Comparison of ENCODE assay signal across 8 cellular contexts in the genomic region with DNA sequence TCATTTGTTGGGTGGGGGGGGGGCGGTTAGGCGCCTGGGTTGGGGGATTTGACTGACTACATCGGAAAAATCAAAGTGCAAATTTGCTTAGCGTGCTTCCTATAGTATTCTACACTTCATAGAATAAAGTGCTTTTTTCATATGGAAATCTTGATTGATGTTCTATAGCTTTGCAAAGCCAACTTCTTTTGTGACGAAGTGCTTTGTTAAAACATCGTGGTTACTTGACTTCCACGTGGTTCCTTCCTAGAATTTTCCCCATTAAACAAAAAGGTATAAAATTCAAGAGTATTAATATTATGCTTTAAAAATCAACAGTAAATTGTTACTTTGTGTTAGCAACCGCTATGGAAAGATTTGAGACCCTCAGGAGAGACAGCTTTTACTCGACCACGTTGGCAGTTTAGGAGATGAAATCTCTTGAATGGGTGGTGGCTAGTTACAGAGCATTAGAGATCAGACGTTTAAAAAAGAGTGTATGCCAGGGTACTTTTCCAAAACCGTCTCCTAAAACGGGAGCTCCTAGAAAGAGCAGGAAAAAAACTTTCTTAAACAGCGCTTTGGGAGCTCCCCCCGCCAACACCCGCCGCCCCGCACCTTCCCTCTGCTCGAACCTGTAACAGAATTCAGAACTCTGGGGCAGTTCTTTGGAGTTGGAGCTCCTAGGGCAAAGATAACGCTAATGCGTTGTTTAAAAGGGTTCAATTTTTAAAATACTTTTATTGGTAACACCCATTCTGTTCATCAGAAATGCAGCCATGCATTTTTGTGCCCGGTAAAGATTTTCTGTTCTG. TPM values are rescaled to one million over a fixed set of nuclear protein-coding genes. Genes with fewer than 3 reads are reported as not detected.
DNase-seq lines count a peak whose midpoint lies in the region; ATAC-seq and TF ChIP-seq lines count a peak whose summit lies in the region.

No MANE protein-coding gene starts in this region.

- TF ChIP-seq POLR2A in gastrocnemius medialis (IDR thresholded peaks at IDR 0.05) = no peak

- H3K9me3 Mint-ChIP-seq in activated CD8-positive, alpha-beta T cell treated with anti-CD3 and anti-CD28 coated beads, Interleukin-2, amount 10 ng/mL, durations not matched to agents 7 days and 5 days (ENCODE audit: insufficient read depth) = no peaks in the 10 kb centered on the region

- H3K4me1 ChIP-seq in left ventricle myocardium inferior = peaks cover 67% of the 10 kb centered on the region
- H3K4me1 ChIP-seq in gastrocnemius medialis = peaks cover 7 to 13% of the 10 kb centered on the region in 2 donors

- H3K4me3 ChIP-seq in H7 (ENCODE audit: insufficient read depth, low read depth, low read length) (peak overlapping the region; percentile 81), left ventricle myocardium inferior (peak overlapping the region; percentile 80), gastrocnemius medialis (peak overlapping the region; percentile 58 to 74 (median 64))

- peaks cover 25% of the 10 kb centered on the region for H3K27me3 Mint-ChIP-seq in activated CD8-positive, alpha-beta T cell treated with anti-CD3 and anti-CD28 coated beads, Interleukin-2, amount 10 ng/mL, durations not matched to agents 7 days and 5 days (ENCODE audit: low read depth)

- H3K27ac Mint-ChIP-seq in activated CD8-positive, alpha-beta T cell treated with anti-CD3 and anti-CD28 coated beads, Interleukin-2, amount 10 ng/mL, durations not matched to agents 7 days and 5 days = no peak overlapping the region

- ATAC-seq in activated CD8-positive, alpha-beta T cell treated with anti-CD3 and anti-CD28 coated beads, Interleukin-2, amount 10 ng/mL, durations not matched to agents 7 days and 5 days = no peak
- ATAC-seq in gastrocnemius medialis (peak in 1 of 2 donors; percentile 22), HG02623 (IDR thresholded peaks at IDR 0.05; ENCODE audit: unreplicated experiment) (no peak), HG03571 (IDR thresholded peaks at IDR 0.05; ENCODE audit: unreplicated experiment) (no peak)

- CTCF ChIA-PET in activated CD8-positive, alpha-beta T cell treated with anti-CD3 and anti-CD28 coated beads, Interleukin-2, amount 10 ng/mL, durations not matched to agents 7 days and 5 days (lab: Charles Lee) = interaction anchor here (1.2 kb wide), 1 partner anchor 413 kb away, joined by 3 read pairs; no protein-coding TSS in a partner anchor

- H3K27me3 ChIP-seq in H7 (ENCODE audit: control insufficient read depth, insufficient read depth, low read length) (no peaks in the 10 kb centered on the region), left ventricle myocardium inferior (ENCODE audit: low read depth) (no peaks in the 10 kb centered on the region), gastrocnemius medialis (peaks cover 18 to 36% (median 30%) of the 10 kb centered on the region in 3 donors)

- H3K27ac ChIP-seq in left ventricle myocardium inferior (replicated peaks) (peak overlapping the region; percentile 95), gastrocnemius medialis (peak overlapping the region; percentile 42 to 79 (median 77))

- peaks cover 16% of the 10 kb centered on the region for H3K4me1 Mint-ChIP-seq in activated CD8-positive, alpha-beta T cell treated with anti-CD3 and anti-CD28 coated beads, Interleukin-2, amount 10 ng/mL, durations not matched to agents 7 days and 5 days (ENCODE audit: low read depth)

- TF ChIP-seq CTCF in left ventricle myocardium inferior (IDR thresholded peaks at IDR 0.05; ENCODE audit: borderline replicate concordance) (no peak), gastrocnemius medialis (IDR thresholded peaks at IDR 0.05 in 4 of 5, conservative IDR thresholded peaks at IDR 0.05 in 1 of 5) (no peak)

- intact Hi-C loops in left ventricle myocardium inferior (cut with micrococcal nuclease) (loop anchor here (10.0 kb wide), 1 partner anchor 688 kb away; no protein-coding TSS in a partner anchor), gastrocnemius medialis (cut with DNase I; ENCODE audit: low total_unique reads) (loop anchor here (5.0 to 10.0 kb wide), 3 partner anchors 71 to 938 kb away; no protein-coding TSS in a partner anchor)

- peaks cover 2% of the 10 kb centered on the region for H3K36me3 Mint-ChIP-seq in activated CD8-positive, alpha-beta T cell treated with anti-CD3 and anti-CD28 coated beads, Interleukin-2, amount 10 ng/mL, durations not matched to agents 7 days and 5 days (ENCODE audit: low read depth)

- H3K36me3 ChIP-seq in H7 (replicated peaks; ENCODE audit: control insufficient read depth, insufficient read depth, low read length) = no peaks in the 10 kb centered on the region
- peaks cover 4% of the 10 kb centered on the region for H3K36me3 ChIP-seq in left ventricle myocardium inferior
- H3K36me3 ChIP-seq in gastrocnemius medialis = no peaks in the 10 kb centered on the region

- DNase-seq in H7 (no peak), left ventricle myocardium inferior (no peak), gastrocnemius medialis (no peak), SIG-M5 treated with dmso at 0.1 percent for 504 hours (lab: John Stamatoyannopoulos, UW; ENCODE audit: unreplicated experiment) (no peak), HPDE6-E6E7 (ENCODE audit: extremely low spot score) (no peak)
- DNase-seq in activated CD8-positive, alpha-beta T cell treated with anti-CD3 and anti-CD28 coated beads, Interleukin-2, amount 10 ng/mL, durations not matched to agents 7 days and 5 days = no peak

- POLR2A ChIA-PET in activated CD8-positive, alpha-beta T cell treated with anti-CD3 and anti-CD28 coated beads, Interleukin-2, amount 10 ng/mL, durations not matched to agents 7 days and 5 days (lab: Charles Lee) = no interaction called here

- no peaks in the 10 kb centered on the region for H3K9me3 ChIP-seq in left ventricle myocardium inferior (replicated peaks)
- no peaks in the 10 kb centered on the region for H3K9me3 ChIP-seq in gastrocnemius medialis

- peak overlapping the region; percentile 72 for H3K4me3 Mint-ChIP-seq in activated CD8-positive, alpha-beta T cell treated with anti-CD3 and anti-CD28 coated beads, Interleukin-2, amount 10 ng/mL, durations not matched to agents 7 days and 5 days

- in situ Hi-C loops in gastrocnemius medialis (cut with MboI; ENCODE audit: low sequenced_read_pairs in 4 of 4) = loop anchor here in 2 of 4 donors (10.0 to 25.0 kb wide), 2 partner anchors 426 to 748 kb away; no protein-coding TSS in a partner anchor

RNA-seq across cellular contexts. Expression of a gene that starts 0.9 kb away (rescaled TPM):
- total RNA-seq in H7 (2014; rRNA removed; shearing (Covaris generic)) = 395 and 586 TPM in 2 replicates
- not detected for total RNA-seq in activated CD8-positive, alpha-beta T cell treated with anti-CD3 and anti-CD28 coated beads, Interleukin-2, amount 10 ng/mL, durations not matched to agents 7 days and 5 days
- total RNA-seq in left ventricle myocardium inferior (248 TPM), gastrocnemius medialis (10 to 100 TPM in 1 of 4 donors, 1 to 10 TPM in 3; 6.8 to 10.8 (median 9.2) TPM)

Comparison
In these comparisons a context has a peak if more than half of its experiments do, and no peak if none do; other contexts are left out.
1. RNA of a gene that starts 0.9 kb away (total RNA-seq): 395 to 586 TPM in H7 and 248 TPM in left ventricle myocardium inferior (single experiment); 6.8 to 10.8 TPM in gastrocnemius medialis and not detected in activated CD8-positive, alpha-beta T cell treated with anti-CD3 and anti-CD28 coated beads, Interleukin-2, amount 10 ng/mL, durations not matched to agents 7 days and 5 days; every median in the first group is over 10 times any median in the second.
2. Peak in every context shown above with its lines, with median percentiles within 50 percentile points of each other: H3K4me3 ChIP-seq.